12 cellular contexts compared by ENCODE assay signal in the genomic region with DNA sequence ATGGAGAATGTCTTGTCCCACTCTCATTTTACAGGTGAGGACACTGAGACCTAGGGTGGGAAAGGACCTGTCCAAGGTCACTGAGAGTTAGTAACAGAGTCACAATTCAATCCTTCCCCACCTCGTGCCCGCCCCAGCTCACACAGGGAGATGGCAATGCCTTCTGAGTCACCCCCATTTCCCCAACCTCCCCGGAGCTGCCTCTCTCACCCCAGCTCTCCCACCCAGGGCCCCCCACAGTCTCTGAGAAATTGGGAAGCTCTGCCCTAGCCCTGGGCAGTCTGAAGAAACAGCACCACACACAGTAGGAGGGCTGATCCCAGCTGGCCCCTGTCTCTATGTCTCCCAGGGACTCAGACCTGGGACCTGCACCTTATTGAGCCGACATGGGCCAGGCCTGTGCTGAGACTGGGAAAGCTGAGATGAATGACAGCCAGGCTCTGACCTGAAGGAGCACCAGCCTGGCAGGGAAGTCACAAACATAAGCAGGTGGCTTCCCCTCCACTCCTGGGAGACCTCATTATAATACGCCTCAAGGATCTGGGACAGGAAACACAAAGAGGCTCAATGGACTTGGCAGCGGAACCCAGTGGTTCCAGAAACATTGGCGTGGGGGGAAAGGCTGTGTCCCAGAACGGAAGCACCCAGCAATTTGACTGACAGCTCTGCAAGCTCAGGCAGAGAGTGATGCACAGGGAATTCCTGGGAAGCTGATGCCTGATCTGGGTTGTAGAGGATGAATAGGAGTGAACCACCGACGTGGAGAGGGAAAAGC. TPM values are rescaled to one million over a fixed set of nuclear protein-coding genes. Genes with fewer than 3 reads are reported as not detected.
DNase-seq lines count a peak whose midpoint lies in the region; ATAC-seq and TF ChIP-seq lines count a peak whose summit lies in the region.
"Had no signal": no experiment of that assay in that cellular context is flagged by ENCODE, and none has a peak within 500 bp of the region (broad histone marks: within the 10 kb centered on the region; RNA-seq: fewer than 3 reads in every experiment).

No MANE protein-coding gene starts in this region.

- H3K4me1 Mint-ChIP-seq in glutamatergic neuron (ENCODE audit: low read depth, unreplicated experiment) = peaks cover 3% of the 10 kb centered on the region

- H3K27ac Mint-ChIP-seq in glutamatergic neuron (ENCODE audit: unreplicated experiment) = no peak overlapping the region
- H3K27ac Mint-ChIP-seq: endodermal cell had no signal

- peaks cover 6% of the 10 kb centered on the region for H3K27me3 Mint-ChIP-seq in glutamatergic neuron (ENCODE audit: unreplicated experiment)

- H3K4me3 Mint-ChIP-seq in glutamatergic neuron (ENCODE audit: unreplicated experiment) = no peak overlapping the region

- DNase-seq in stimulated activated CD4-positive, alpha-beta T cell treated with anti-CD3 and anti-CD28 coated beads, Interleukin-2, amount 100 ng/mL, for 24 hours = peak; percentile 49 to 55
- no peak for DNase-seq in stimulated activated CD4-positive, alpha-beta T cell treated with anti-CD3 and anti-CD28 coated beads, Interleukin-2, amount 100 ng/mL, for 48 hours
- peak; percentile 36 to 38 for DNase-seq in activated CD4-positive, alpha-beta T cell treated with anti-CD3 and anti-CD28 coated beads, Interleukin-2, amount 50 U/mL, for 4 hours
- no peak for DNase-seq in foreskin keratinocyte
- no peak for DNase-seq in glutamatergic neuron
- no peak for DNase-seq in T1000 (lab: John Stamatoyannopoulos, UW)
- no peak for DNase-seq in germinal center (ENCODE audit: low spot score)
- DNase-seq: BE2C, NCI-H82 had no signal

- H3K27ac ChIP-seq in foreskin keratinocyte = no peak overlapping the region
- H3K27ac ChIP-seq: KMS-11 had no signal

- TF ChIP-seq CTCF in foreskin keratinocyte (conservative IDR thresholded peaks at IDR 0.05) = no peak
- TF ChIP-seq CTCF in glutamatergic neuron (IDR thresholded peaks at IDR 0.05; ENCODE audit: partially characterized antibody, unreplicated experiment) = no peak

- peaks cover 5% of the 10 kb centered on the region for H3K9me3 Mint-ChIP-seq in glutamatergic neuron (ENCODE audit: unreplicated experiment)
- H3K9me3 Mint-ChIP-seq: endodermal cell had no signal

- no peaks in the 10 kb centered on the region for H3K4me1 ChIP-seq in foreskin keratinocyte
- H3K4me1 ChIP-seq: BE2C had no signal

- peaks cover 49% of the 10 kb centered on the region for H3K27me3 ChIP-seq in foreskin keratinocyte
- H3K27me3 ChIP-seq: BE2C had no signal

- ATAC-seq in foreskin keratinocyte (peak; percentile 7), HG03097 (IDR thresholded peaks at IDR 0.05; ENCODE audit: low FRiP score, unreplicated experiment) (no peak)

- H3K36me3 Mint-ChIP-seq in glutamatergic neuron (ENCODE audit: unreplicated experiment) = no peaks in the 10 kb centered on the region

RNA-seq across cellular contexts. Expression of a gene that starts 51.0 kb away (rescaled TPM):
- total RNA-seq in foreskin keratinocyte (0.14 and 0.18 TPM in 2 replicates), glutamatergic neuron (ENCODE audit: unreplicated experiment) (not detected)
- polyA plus RNA-seq in foreskin keratinocyte = 0.07 and 0.16 TPM in 2 replicates

Comparison
In these comparisons a context has a peak if more than half of its experiments do, and no peak if none do; other contexts are left out.
1. DNase-seq: peak in stimulated activated CD4-positive, alpha-beta T cell treated with anti-CD3 and anti-CD28 coated beads, Interleukin-2, amount 100 ng/mL, for 24 hours (2 of 2) and activated CD4-positive, alpha-beta T cell treated with anti-CD3 and anti-CD28 coated beads, Interleukin-2, amount 50 U/mL, for 4 hours (2 of 2); none in stimulated activated CD4-positive, alpha-beta T cell treated with anti-CD3 and anti-CD28 coated beads, Interleukin-2, amount 100 ng/mL, for 48 hours (0 of 2), foreskin keratinocyte (0 of 2), glutamatergic neuron (single experiment), T1000 (single experiment) and germinal center (single experiment).